1 cellular context compared by ENCODE assay signal in the genomic region with DNA sequence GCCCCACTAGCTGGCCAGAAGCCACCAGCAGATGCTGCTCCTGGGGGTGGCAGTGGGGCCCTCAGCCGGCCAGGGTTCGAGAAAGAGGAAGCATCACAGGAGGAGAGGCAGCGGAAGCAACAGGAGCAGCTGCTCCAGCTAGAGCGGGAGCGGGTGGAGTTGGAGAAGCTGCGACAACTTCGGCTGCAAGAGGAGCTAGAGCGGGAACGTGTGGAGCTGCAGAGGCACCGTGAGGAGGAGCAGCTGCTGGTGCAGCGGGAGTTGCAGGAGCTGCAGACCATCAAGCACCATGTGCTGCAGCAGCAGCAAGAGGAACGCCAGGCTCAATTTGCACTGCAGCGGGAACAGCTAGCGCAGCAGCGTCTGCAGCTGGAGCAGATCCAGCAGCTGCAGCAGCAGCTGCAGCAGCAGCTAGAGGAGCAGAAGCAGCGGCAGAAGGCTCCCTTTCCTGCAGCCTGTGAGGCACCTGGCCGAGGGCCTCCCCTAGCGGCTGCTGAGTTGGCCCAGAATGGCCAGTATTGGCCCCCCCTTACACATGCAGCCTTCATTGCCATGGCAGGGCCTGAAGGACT.
TF ChIP-seq lines count a peak whose summit lies in the region.

No MANE protein-coding gene starts in this region.

TF ChIP-seq in GM12878, 131 proteins besides CTCF, POLR2A, EP300 and RAD21:
- TF ChIP-seq ESRRA (IDR thresholded peaks at IDR 0.05; ENCODE audit: low read length) (no peak), IKZF2 (IDR thresholded peaks at IDR 0.05) (no peak), NBN (IDR thresholded peaks at IDR 0.05) (no peak), BACH1 (IDR thresholded peaks at IDR 0.05; ENCODE audit: borderline replicate concordance) (no peak), FOXM1 (IDR thresholded peaks at IDR 0.05; ENCODE audit: low read depth, low read length) (no peak), NR2C2 (IDR thresholded peaks at IDR 0.05; ENCODE audit: borderline replicate concordance, control insufficient read depth, insufficient read length, low read depth) (no peak), ZBTB40 (IDR thresholded peaks at IDR 0.05; ENCODE audit: borderline replicate concordance) (no peak), MYC (IDR thresholded peaks at IDR 0.05; ENCODE audit: insufficient read depth, insufficient read length, insufficient replicate concordance, low read length, severe bottlenecking) (no peak), ZNF622 (IDR thresholded peaks at IDR 0.05) (no peak), JUNB (IDR thresholded peaks at IDR 0.05) (no peak), BHLHE40 (IDR thresholded peaks at IDR 0.05; ENCODE audit: borderline replicate concordance in 1 of 2, low read depth in 2 of 2, low read length in 1 of 2) (no peak), BRCA1 (IDR thresholded peaks at IDR 0.05; ENCODE audit: low read depth, low read length) (no peak), TCF7 (IDR thresholded peaks at IDR 0.05; ENCODE audit: borderline replicate concordance) (no peak), IKZF1 (conservative IDR thresholded peaks at IDR 0.05) (no peak), RAD51 (IDR thresholded peaks at IDR 0.05) (no peak), KAT2A (conservative IDR thresholded peaks at IDR 0.05; ENCODE audit: control insufficient read depth, low read depth, low read length) (no peak)
- TF ChIP-seq, protein P1, sequence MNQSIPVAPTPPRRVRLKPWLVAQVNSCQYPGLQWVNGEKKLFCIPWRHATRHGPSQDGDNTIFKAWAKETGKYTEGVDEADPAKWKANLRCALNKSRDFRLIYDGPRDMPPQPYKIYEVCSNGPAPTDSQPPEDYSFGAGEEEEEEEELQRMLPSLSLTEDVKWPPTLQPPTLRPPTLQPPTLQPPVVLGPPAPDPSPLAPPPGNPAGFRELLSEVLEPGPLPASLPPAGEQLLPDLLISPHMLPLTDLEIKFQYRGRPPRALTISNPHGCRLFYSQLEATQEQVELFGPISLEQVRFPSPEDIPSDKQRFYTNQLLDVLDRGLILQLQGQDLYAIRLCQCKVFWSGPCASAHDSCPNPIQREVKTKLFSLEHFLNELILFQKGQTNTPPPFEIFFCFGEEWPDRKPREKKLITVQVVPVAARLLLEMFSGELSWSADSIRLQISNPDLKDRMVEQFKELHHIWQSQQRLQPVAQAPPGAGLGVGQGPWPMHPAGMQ (IDR thresholded peaks at IDR 0.05; ENCODE audit: borderline replicate concordance): no peak
- TF ChIP-seq, protein P2, sequence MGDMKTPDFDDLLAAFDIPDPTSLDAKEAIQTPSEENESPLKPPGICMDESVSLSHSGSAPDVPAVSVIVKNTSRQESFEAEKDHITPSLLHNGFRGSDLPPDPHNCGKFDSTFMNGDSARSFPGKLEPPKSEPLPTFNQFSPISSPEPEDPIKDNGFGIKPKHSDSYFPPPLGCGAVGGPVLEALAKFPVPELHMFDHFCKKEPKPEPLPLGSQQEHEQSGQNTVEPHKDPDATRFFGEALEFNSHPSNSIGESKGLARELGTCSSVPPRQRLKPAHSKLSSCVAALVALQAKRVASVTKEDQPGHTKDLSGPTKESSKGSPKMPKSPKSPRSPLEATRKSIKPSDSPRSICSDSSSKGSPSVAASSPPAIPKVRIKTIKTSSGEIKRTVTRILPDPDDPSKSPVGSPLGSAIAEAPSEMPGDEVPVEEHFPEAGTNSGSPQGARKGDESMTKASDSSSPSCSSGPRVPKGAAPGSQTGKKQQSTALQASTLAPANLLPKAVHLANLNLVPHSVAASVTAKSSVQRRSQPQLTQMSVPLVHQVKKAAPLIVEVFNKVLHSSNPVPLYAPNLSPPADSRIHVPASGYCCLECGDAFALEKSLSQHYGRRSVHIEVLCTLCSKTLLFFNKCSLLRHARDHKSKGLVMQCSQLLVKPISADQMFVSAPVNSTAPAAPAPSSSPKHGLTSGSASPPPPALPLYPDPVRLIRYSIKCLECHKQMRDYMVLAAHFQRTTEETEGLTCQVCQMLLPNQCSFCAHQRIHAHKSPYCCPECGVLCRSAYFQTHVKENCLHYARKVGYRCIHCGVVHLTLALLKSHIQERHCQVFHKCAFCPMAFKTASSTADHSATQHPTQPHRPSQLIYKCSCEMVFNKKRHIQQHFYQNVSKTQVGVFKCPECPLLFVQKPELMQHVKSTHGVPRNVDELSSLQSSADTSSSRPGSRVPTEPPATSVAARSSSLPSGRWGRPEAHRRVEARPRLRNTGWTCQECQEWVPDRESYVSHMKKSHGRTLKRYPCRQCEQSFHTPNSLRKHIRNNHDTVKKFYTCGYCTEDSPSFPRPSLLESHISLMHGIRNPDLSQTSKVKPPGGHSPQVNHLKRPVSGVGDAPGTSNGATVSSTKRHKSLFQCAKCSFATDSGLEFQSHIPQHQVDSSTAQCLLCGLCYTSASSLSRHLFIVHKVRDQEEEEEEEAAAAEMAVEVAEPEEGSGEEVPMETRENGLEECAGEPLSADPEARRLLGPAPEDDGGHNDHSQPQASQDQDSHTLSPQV (IDR thresholded peaks at IDR 0.05): no peak
